ENCODE assay signal across 20 cellular contexts in genomic region chr12:53572134-53572758, GRCh38. TPM values are rescaled to one million over a fixed set of nuclear protein-coding genes. Genes with fewer than 3 reads are reported as not detected.
DNase-seq lines count a peak whose midpoint lies in the region; ATAC-seq and TF ChIP-seq lines count a peak whose summit lies in the region.
"Had no signal": no experiment of that assay in that cellular context is flagged by ENCODE, and none has a peak within 500 bp of the region (broad histone marks: within the 10 kb centered on the region; RNA-seq: fewer than 3 reads in every experiment).

No MANE protein-coding gene starts in this region.

- CTCF ChIA-PET in CD8-positive, alpha-beta T cell (lab: Charles Lee), result interaction anchor here (1.0 kb wide), 1 partner anchor 104 kb away, joined by 3 read pairs; the partner anchor contains the start of gene ATP5MC2
- CTCF ChIA-PET in T-cell (lab: Charles Lee), result interaction anchor here (0.6 to 0.7 kb wide), 3 partner anchors 41 to 412 kb away, joined by 3 to 4 read pairs (median 3); no protein-coding TSS in a partner anchor

- intact Hi-C loops in CD14-positive monocyte (cut with micrococcal nuclease), result no loop called here
- intact Hi-C loops in CD8-positive, alpha-beta T cell (cut with DNase I, micrococcal nuclease), result no loop called here
- intact Hi-C loops in dendritic cell treated with granulocyte-macrophage colony-stimulating factor and Interleukin-4, amounts not matched to agents 40 ng/mL and 50 ng/mL, for 4 days (cut with micrococcal nuclease), result no loop called here

- no peak for ATAC-seq in CD8-positive, alpha-beta T cell
- no peak for ATAC-seq in T-cell (replicated peaks in 1 of 4)

- H3K36me3 ChIP-seq in CD8-positive, alpha-beta T cell (ENCODE audit: insufficient read depth, low read length), result no peaks in the 10 kb centered on the region
- H3K36me3 ChIP-seq: HAP-1, SJSA1 had no signal

- H3K4me1 ChIP-seq in CD8-positive, alpha-beta T cell (ENCODE audit: insufficient read depth, low read length), result peaks cover 19% of the 10 kb centered on the region

- no peak overlapping the region for H3K27ac ChIP-seq in CD8-positive, alpha-beta T cell (ENCODE audit: low read depth, low read length)
- H3K27ac ChIP-seq: SJSA1 had no signal

- H3K27me3 Mint-ChIP-seq in CD14-positive monocyte (ENCODE audit: low read depth in 3 of 3) (no peaks in the 10 kb centered on the region), T-cell (no peaks in the 10 kb centered on the region)
- H3K27me3 Mint-ChIP-seq in CD8-positive, alpha-beta T cell (ENCODE audit: low read depth), result no peaks in the 10 kb centered on the region
- H3K27me3 Mint-ChIP-seq in dendritic cell treated with granulocyte-macrophage colony-stimulating factor and Interleukin-4, amounts not matched to agents 40 ng/mL and 50 ng/mL, for 4 days, result no peaks in the 10 kb centered on the region
- H3K27me3 Mint-ChIP-seq: activated naive CD4-positive, alpha-beta T cell treated with anti-CD3 and anti-CD28 coated beads, Interleukin-2, amount 10 ng/mL, durations not matched to agents 7 days and 5 days had no signal

- H3K36me3 Mint-ChIP-seq in CD14-positive monocyte (peaks cover 16 to 37% of the 10 kb centered on the region in 2 donors), T-cell (peaks cover 28% of the 10 kb centered on the region)
- peaks cover 21% of the 10 kb centered on the region for H3K36me3 Mint-ChIP-seq in CD8-positive, alpha-beta T cell
- peaks cover 20% of the 10 kb centered on the region for H3K36me3 Mint-ChIP-seq in dendritic cell treated with granulocyte-macrophage colony-stimulating factor and Interleukin-4, amounts not matched to agents 40 ng/mL and 50 ng/mL, for 4 days (ENCODE audit: low read depth)

- peaks cover 0 to 2% (median 2%) of the 10 kb centered on the region in 7 donors for H3K9me3 Mint-ChIP-seq in CD14-positive monocyte
- H3K9me3 Mint-ChIP-seq in CD8-positive, alpha-beta T cell, result no peaks in the 10 kb centered on the region
- no peaks in the 10 kb centered on the region for H3K9me3 Mint-ChIP-seq in T-cell
- no peaks in the 10 kb centered on the region for H3K9me3 Mint-ChIP-seq in dendritic cell treated with granulocyte-macrophage colony-stimulating factor and Interleukin-4, amounts not matched to agents 40 ng/mL and 50 ng/mL, for 4 days
- H3K9me3 Mint-ChIP-seq: activated naive CD4-positive, alpha-beta T cell treated with anti-CD3 and anti-CD28 coated beads, Interleukin-2, amount 10 ng/mL, durations not matched to agents 7 days and 5 days had no signal

- POLR2A ChIA-PET in CD8-positive, alpha-beta T cell (lab: Charles Lee), result interaction anchor here (0.6 kb wide), 1 partner anchor 13 kb away, joined by 3 read pairs; no protein-coding TSS in a partner anchor
- POLR2A ChIA-PET in T-cell (lab: Charles Lee), result no interaction called here

- TF ChIP-seq CTCF in CD14-positive monocyte (IDR thresholded peaks at IDR 0.05), result no peak
- no peak for TF ChIP-seq CTCF in CD8-positive, alpha-beta T cell (IDR thresholded peaks at IDR 0.05)

- no peaks in the 10 kb centered on the region for H3K27me3 ChIP-seq in CD8-positive, alpha-beta T cell (ENCODE audit: insufficient read depth, low read length)
- H3K27me3 ChIP-seq: SJSA1 had no signal

- no peak overlapping the region for H3K4me3 ChIP-seq in CD8-positive, alpha-beta T cell (ENCODE audit: low read depth, low read length)
- H3K4me3 ChIP-seq: HAP-1, lung, SJSA1 had no signal

- H3K27ac Mint-ChIP-seq in CD14-positive monocyte, result peak overlapping the region in 4 of 7 donors; percentile 13 to 89 (median 56)
- no peak overlapping the region for H3K27ac Mint-ChIP-seq in CD8-positive, alpha-beta T cell
- peak overlapping the region; percentile 8 to 62 for H3K27ac Mint-ChIP-seq in T-cell
- peak overlapping the region; percentile 43 for H3K27ac Mint-ChIP-seq in dendritic cell treated with granulocyte-macrophage colony-stimulating factor and Interleukin-4, amounts not matched to agents 40 ng/mL and 50 ng/mL, for 4 days
- H3K27ac Mint-ChIP-seq: activated naive CD4-positive, alpha-beta T cell treated with anti-CD3 and anti-CD28 coated beads, Interleukin-2, amount 10 ng/mL, durations not matched to agents 7 days and 5 days had no signal

- H3K4me1 Mint-ChIP-seq in CD14-positive monocyte, result peaks cover 44% of the 10 kb centered on the region
- peaks cover 37% of the 10 kb centered on the region for H3K4me1 Mint-ChIP-seq in CD8-positive, alpha-beta T cell (ENCODE audit: low read depth)
- H3K4me1 Mint-ChIP-seq in T-cell, result peaks cover 30 to 58% (median 39%) of the 10 kb centered on the region in 3 donors
- peaks cover 52% of the 10 kb centered on the region for H3K4me1 Mint-ChIP-seq in dendritic cell treated with granulocyte-macrophage colony-stimulating factor and Interleukin-4, amounts not matched to agents 40 ng/mL and 50 ng/mL, for 4 days (ENCODE audit: low read depth)

- H3K9me3 ChIP-seq in CD8-positive, alpha-beta T cell (ENCODE audit: low read length), result no peaks in the 10 kb centered on the region
- H3K9me3 ChIP-seq: HAP-1, SJSA1 had no signal

- H3K4me3 Mint-ChIP-seq in CD14-positive monocyte, result peak overlapping the region in 1 of 2 donors; percentile 37
- peak overlapping the region; percentile 23 for H3K4me3 Mint-ChIP-seq in CD8-positive, alpha-beta T cell
- H3K4me3 Mint-ChIP-seq in T-cell, result peak overlapping the region in 1 of 3 donors; percentile 46
- H3K4me3 Mint-ChIP-seq in dendritic cell treated with granulocyte-macrophage colony-stimulating factor and Interleukin-4, amounts not matched to agents 40 ng/mL and 50 ng/mL, for 4 days, result no peak overlapping the region
- H3K4me3 Mint-ChIP-seq: activated naive CD4-positive, alpha-beta T cell treated with anti-CD3 and anti-CD28 coated beads, Interleukin-2, amount 10 ng/mL, durations not matched to agents 7 days and 5 days had no signal

- DNase-seq in CD14-positive monocyte (ENCODE audit: low spot score) (no peak), T-cell (no peak), NCI-H1105 treated with DMSO at 0.1 percent for 48 hours (lab: John Stamatoyannopoulos, UW) (no peak), activated gamma-delta T cell treated with Interleukin-2 at 50 U/mL for 16 hours (no peak)
- DNase-seq in CD8-positive, alpha-beta T cell, result no peak
- no peak for DNase-seq in activated CD4-positive, CD25-positive, alpha-beta regulatory T cell treated with anti-CD3 and anti-CD28 coated beads, Interleukin-2, amount 50 U/mL, for 72 hours
- DNase-seq: activated CD4-positive, alpha-beta T cell treated with anti-CD3 and anti-CD28 coated beads, Interleukin-2, amount 50 U/mL, for 48 hours; activated naive CD4-positive, alpha-beta T cell treated with anti-CD3 and anti-CD28 coated beads, Interleukin-2, amount 10 ng/mL, durations not matched to agents 7 days and 5 days; activated T-cell treated with anti-CD3 and anti-CD28 coated beads, Interleukin-2, amount 50 U/mL, for 1 hour; caudate nucleus; dermis blood vessel endothelial cell; GDM1; NCI-H1048; NCI-H187 treated with DMSO at 0.1 percent for 48 hours; NCI-H526; trophoblast cell had no signal

RNA-seq across cellular contexts. Expression of gene ATF7, which starts 53.9 kb away (rescaled TPM):
- polyA plus RNA-seq in CD14-positive monocyte, result 10 to 100 TPM; 21.7 to 24.4 TPM
- total RNA-seq in CD8-positive, alpha-beta T cell, result 10 to 100 TPM in 1 of 2 experiments, 1 to 10 TPM in 1; 9.1 to 13.2 TPM
- 10 to 100 TPM; 18.9 to 29.6 (median 27.1) TPM for total RNA-seq in T-cell
